ENCODE assay signal across 1 cellular context in the genomic region with DNA sequence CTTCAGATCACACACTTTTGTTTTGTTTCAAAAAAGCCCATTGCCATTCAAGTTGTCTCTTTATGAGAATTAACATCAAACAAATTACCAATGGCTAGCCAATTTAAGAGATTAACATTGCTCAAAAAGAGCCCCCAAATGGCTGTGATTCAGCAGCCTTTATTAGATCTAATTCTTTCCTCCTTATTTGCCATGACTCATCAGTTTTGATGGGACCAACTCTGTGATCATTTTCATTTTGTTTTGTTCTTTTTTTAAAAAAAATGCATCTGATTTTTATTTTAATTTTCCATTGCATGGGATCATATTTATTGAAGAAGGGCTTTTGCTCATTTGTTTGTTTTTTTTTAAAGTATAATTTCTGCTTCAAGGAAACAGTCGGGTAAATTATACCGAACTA.
TF ChIP-seq lines count a peak whose summit lies in the region.

No MANE protein-coding gene starts in this region.

TF ChIP-seq in A549, 52 proteins besides CTCF, POLR2A, EP300 and RAD21 (continued from another document):
- TF ChIP-seq REST (IDR thresholded peaks at IDR 0.05) (no peak), NFE2L2 (conservative IDR thresholded peaks at IDR 0.05; ENCODE audit: low read length) (peak; percentile 90)
